In genomic region chr4:161555689-161556660, GRCh38 we compare ENCODE assay signal across 12 cellular contexts.
DNase-seq lines count a peak whose midpoint lies in the region; ATAC-seq, FAIRE-seq and TF ChIP-seq lines count a peak whose summit lies in the region.
"Had no signal": no experiment of that assay in that cellular context is flagged by ENCODE, and none has a peak within 500 bp of the region (broad histone marks: within the 10 kb centered on the region; RNA-seq: fewer than 3 reads in every experiment).

No MANE protein-coding gene starts in this region.

- TF ChIP-seq CTCF in GM23338 (conservative IDR thresholded peaks at IDR 0.05; ENCODE audit: low read depth in 2 of 2) (no peak), epithelial cell of proximal tubule (conservative IDR thresholded peaks at IDR 0.05; ENCODE audit: low read depth, low read length) (no peak)

- H3K27me3 Mint-ChIP-seq in GM23338 (ENCODE audit: insufficient read depth, low read depth, poor library complexity): no peaks in the 10 kb centered on the region
- H3K27me3 Mint-ChIP-seq: type B pancreatic cell had no signal

- peaks cover 11% of the 10 kb centered on the region for H3K4me1 ChIP-seq in GM23338 (ENCODE audit: insufficient read depth)

- no peak for DNase-seq in GM12892 (ENCODE audit: insufficient read length)
- DNase-seq in GM23338 (ENCODE audit: low spot score): no peak
- DNase-seq in HS-27A (ENCODE audit: low read depth): peak; percentile 11
- DNase-seq in epithelial cell of proximal tubule (ENCODE audit: low read depth): peak; percentile 25
- DNase-seq in DMS114 treated with DMSO at 0.1 percent for 48 hours (lab: John Stamatoyannopoulos, UW; ENCODE audit: unreplicated experiment): no peak
- DNase-seq in effector CD8-positive, alpha-beta T cell (lab: John Stamatoyannopoulos, UW): no peak
- no peak for DNase-seq in H7
- no peak for DNase-seq in SKM-1 (lab: John Stamatoyannopoulos, UW; ENCODE audit: unreplicated experiment)
- DNase-seq: DMS 273 treated with DMSO at 0.1 percent for 48 hours had no signal

- H3K4me3 Mint-ChIP-seq in GM23338: no peak overlapping the region
- H3K4me3 Mint-ChIP-seq: type B pancreatic cell had no signal

- H3K27ac Mint-ChIP-seq in GM23338: peak overlapping the region; percentile 90
- H3K27ac Mint-ChIP-seq: activated naive CD4-positive, alpha-beta T cell treated with anti-CD3 and anti-CD28 coated beads, Interleukin-2, amount 50 U/mL, for 72 hours; type B pancreatic cell had no signal

- no peak for TF ChIP-seq POLR2A in GM12892 (IDR thresholded peaks at IDR 0.05; ENCODE audit: low read depth, low read length)

- no peak overlapping the region for H3K27ac ChIP-seq in GM23338 (ENCODE audit: low read depth)
- H3K27ac ChIP-seq: skin epidermis had no signal

- no peak for ATAC-seq in GM23338
- ATAC-seq: activated naive CD4-positive, alpha-beta T cell treated with anti-CD3 and anti-CD28 coated beads, Interleukin-2, amount 50 U/mL, for 72 hours had no signal

- no peaks in the 10 kb centered on the region for H3K27me3 ChIP-seq in GM23338 (ENCODE audit: insufficient read depth)
- H3K27me3 ChIP-seq in H7 (ENCODE audit: control insufficient read depth, insufficient read depth, low read length): no peaks in the 10 kb centered on the region

- no peaks in the 10 kb centered on the region for H3K79me2 ChIP-seq in GM23338 (replicated peaks; ENCODE audit: insufficient read depth)

- no peaks in the 10 kb centered on the region for H3K36me3 Mint-ChIP-seq in GM23338 (ENCODE audit: low read depth)
- H3K36me3 Mint-ChIP-seq: activated naive CD4-positive, alpha-beta T cell treated with anti-CD3 and anti-CD28 coated beads, Interleukin-2, amount 50 U/mL, for 72 hours; type B pancreatic cell had no signal

- H4K20me1 ChIP-seq in GM23338 (replicated peaks; ENCODE audit: insufficient read depth): no peaks in the 10 kb centered on the region

- H3K9me3 Mint-ChIP-seq in GM23338: peaks cover 3% of the 10 kb centered on the region; the same call in 1 of the 3 replicates
- H3K9me3 Mint-ChIP-seq: type B pancreatic cell had no signal

- H3K36me3 ChIP-seq in GM23338 (ENCODE audit: insufficient read depth) (no peaks in the 10 kb centered on the region), H7 (replicated peaks; ENCODE audit: control insufficient read depth, insufficient read depth, low read length) (no peaks in the 10 kb centered on the region)

- H3K4me1 Mint-ChIP-seq in GM23338: peaks cover 12% of the 10 kb centered on the region

- no peak overlapping the region for H3K4me2 ChIP-seq in GM23338

- H3F3A ChIP-seq in GM23338 (replicated peaks; ENCODE audit: low read depth): no peaks in the 10 kb centered on the region

- 0 out of 2 replicates have a peak overlapping the region, but pooled peaks have one; percentile 48 for H2AFZ ChIP-seq in GM23338

- H3K4me3 ChIP-seq in GM23338: no peak overlapping the region
- no peak overlapping the region for H3K4me3 ChIP-seq in epithelial cell of proximal tubule (ENCODE audit: low read depth, low read length)
- no peak overlapping the region for H3K4me3 ChIP-seq in H7 (ENCODE audit: insufficient read depth, low read depth, low read length)
- H3K4me3 ChIP-seq: skin epidermis had no signal

- H3K9me2 ChIP-seq in GM23338 (ENCODE audit: insufficient read depth): no peaks in the 10 kb centered on the region

- FAIRE-seq in GM12892 (lab: Jason Lieb, UNC): peak; percentile 9

TF ChIP-seq in GM23338, 12 proteins besides CTCF, POLR2A, EP300 and RAD21:
- TF ChIP-seq EZH2phosphoT487 (IDR thresholded peaks at IDR 0.05; ENCODE audit: unreplicated experiment) (no peak), STAT1 (IDR thresholded peaks at IDR 0.05; ENCODE audit: unreplicated experiment) (no peak), ZNF114 (CRISPR knock-in tag; IDR thresholded peaks at IDR 0.05) (no peak), CREB1 (CRISPR knock-in tag; IDR thresholded peaks at IDR 0.05; ENCODE audit: low read depth) (no peak), POLR2AphosphoS5 (IDR thresholded peaks at IDR 0.05; ENCODE audit: low read depth) (no peak)

Comparison
In these comparisons a context has a peak if more than half of its experiments do, and no peak if none do; other contexts are left out.
1. DNase-seq: peak in HS-27A (single experiment) and epithelial cell of proximal tubule (single experiment); none in GM12892 (single experiment), GM23338 (single experiment), DMS114 treated with DMSO at 0.1 percent for 48 hours (single experiment), effector CD8-positive, alpha-beta T cell (single experiment), H7 (single experiment) and SKM-1 (single experiment).